ENCODE assay signal across 8 cellular contexts in the genomic region with DNA sequence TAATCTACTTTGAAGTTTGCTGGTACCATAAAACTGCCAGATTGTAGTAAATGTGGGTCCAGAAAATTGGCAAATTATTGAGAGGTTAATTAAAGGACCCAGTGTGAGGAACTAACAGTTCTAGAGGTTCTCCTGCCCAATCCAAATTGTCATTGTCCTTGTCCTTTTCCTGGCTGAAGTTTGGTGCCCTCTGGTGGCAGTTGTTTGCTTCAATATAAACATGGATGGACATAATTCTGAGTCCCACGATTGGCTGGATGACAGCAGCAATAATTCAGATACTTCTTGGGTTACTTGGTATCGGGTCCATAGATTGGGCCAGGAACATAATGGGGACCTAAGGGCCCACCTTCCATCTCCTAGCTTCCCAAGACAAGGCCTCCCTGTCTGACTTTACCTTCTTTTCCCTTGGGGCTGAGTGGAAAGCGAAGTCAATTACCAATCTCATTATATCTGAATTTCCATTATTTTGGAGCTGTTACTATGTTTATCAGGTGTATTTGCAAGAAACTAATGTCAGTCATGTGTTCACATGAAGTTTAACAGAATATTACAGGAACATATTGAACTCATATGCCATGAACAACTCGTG. TPM values are rescaled to one million over a fixed set of nuclear protein-coding genes. Genes with fewer than 3 reads are reported as not detected.
DNase-seq lines count a peak whose midpoint lies in the region; ATAC-seq and TF ChIP-seq lines count a peak whose summit lies in the region.

No MANE protein-coding gene starts in this region.

- TF ChIP-seq EP300 in ovary (IDR thresholded peaks at IDR 0.05), result no peak

- intact Hi-C loops in ovary (cut with DNase I), result loop anchor here in 1 of 4 donors (10.0 kb wide), 2 partner anchors 124 to 284 kb away; no protein-coding TSS in a partner anchor

- ATAC-seq in activated T-cell treated with anti-CD3 and anti-CD28 coated beads, Interleukin-2, amount 50 U/mL, for 4 hours, result no peak
- ATAC-seq in HG03442 (IDR thresholded peaks at IDR 0.05; ENCODE audit: unreplicated experiment), result no peak
- ATAC-seq in GM21367 (IDR thresholded peaks at IDR 0.05; ENCODE audit: unreplicated experiment), result no peak

- H3K9me3 Mint-ChIP-seq in IgD-negative memory B cell, result no peaks in the 10 kb centered on the region
- no peaks in the 10 kb centered on the region for H3K9me3 Mint-ChIP-seq in activated T-cell treated with anti-CD3 and anti-CD28 coated beads, Interleukin-2, amount 50 U/mL, for 4 hours

- peaks cover 10 to 20% (median 11%) of the 10 kb centered on the region in 3 donors for H3K4me1 Mint-ChIP-seq in IgD-negative memory B cell
- peaks cover 49% of the 10 kb centered on the region for H3K4me1 Mint-ChIP-seq in activated T-cell treated with anti-CD3 and anti-CD28 coated beads, Interleukin-2, amount 50 U/mL, for 4 hours (ENCODE audit: low read depth)

- H3K9me3 ChIP-seq in ovary, result no peaks in the 10 kb centered on the region

- H3K27me3 Mint-ChIP-seq in IgD-negative memory B cell, result no peaks in the 10 kb centered on the region
- H3K27me3 Mint-ChIP-seq in activated T-cell treated with anti-CD3 and anti-CD28 coated beads, Interleukin-2, amount 50 U/mL, for 4 hours (ENCODE audit: low read depth), result no peaks in the 10 kb centered on the region

- peaks cover 13% of the 10 kb centered on the region for H3K36me3 Mint-ChIP-seq in IgD-negative memory B cell
- H3K36me3 Mint-ChIP-seq in activated T-cell treated with anti-CD3 and anti-CD28 coated beads, Interleukin-2, amount 50 U/mL, for 4 hours (ENCODE audit: insufficient read depth), result peaks cover 53% of the 10 kb centered on the region

- H3K27me3 ChIP-seq in ovary, result no peaks in the 10 kb centered on the region

- H3K4me1 ChIP-seq in ovary (ENCODE audit: insufficient read depth), result no peaks in the 10 kb centered on the region

- WGBS in ovary, 3 donors, result 64 to 75% (median 67%) methylated on average over 4 of the region's 4 CpGs

- H3K36me3 ChIP-seq in ovary, result no peaks in the 10 kb centered on the region

- no peak overlapping the region for H3K4me3 Mint-ChIP-seq in IgD-negative memory B cell
- H3K4me3 Mint-ChIP-seq in activated T-cell treated with anti-CD3 and anti-CD28 coated beads, Interleukin-2, amount 50 U/mL, for 4 hours, result no peak overlapping the region

- peak; percentile 66 for DNase-seq in COLO668 (lab: John Stamatoyannopoulos, UW; ENCODE audit: unreplicated experiment)
- DNase-seq in OCI-M2 (lab: John Stamatoyannopoulos, UW; ENCODE audit: unreplicated experiment), result peak; percentile 48
- peak; percentile 56 for DNase-seq in activated T-cell treated with anti-CD3 and anti-CD28 coated beads, Interleukin-2, amount 50 U/mL, for 4 hours
- peak; percentile 78 for DNase-seq in fibroblast of the aortic adventitia (ENCODE audit: low read depth)
- peak in 3 of 5 donors; percentile 19 to 55 (median 45) for DNase-seq in ovary

- no peak overlapping the region for H3K27ac ChIP-seq in ovary

- TF ChIP-seq CTCF in fibroblast of the aortic adventitia (IDR thresholded peaks at IDR 0.05; ENCODE audit: insufficient read depth, low read length) (peak; percentile 77), ovary (IDR thresholded peaks at IDR 0.05) (peak in 2 of 3 donors; percentile 19 to 39)

- peak overlapping the region in 2 of 3 donors; percentile 15 to 85 for H3K27ac Mint-ChIP-seq in IgD-negative memory B cell

- H3K4me3 ChIP-seq in fibroblast of the aortic adventitia (ENCODE audit: low read depth, low read length) (no peak overlapping the region), ovary (no peak overlapping the region)

- TF ChIP-seq POLR2A in ovary (IDR thresholded peaks at IDR 0.05), result no peak

RNA-seq across cellular contexts. Expression of a gene that starts 33.8 kb away (rescaled TPM):
- polyA plus RNA-seq in IgD-negative memory B cell, result 8.6 TPM
- 1 to 10 TPM; 8.1 to 8.9 (median 8.4) TPM for total RNA-seq in activated T-cell treated with anti-CD3 and anti-CD28 coated beads, Interleukin-2, amount 50 U/mL, for 4 hours
- total RNA-seq in fibroblast of the aortic adventitia (ENCODE audit: low replicate concordance), result 8.0 and 13.9 TPM in 2 replicates
- total RNA-seq in ovary, result 10 to 100 TPM; 13.6 to 30.0 (median 22.5) TPM
- polyA plus RNA-seq in ovary, result 10 to 100 TPM; 13.3 to 39.1 TPM

RNA-seq across cellular contexts. Expression of a gene that starts 48.3 kb away (rescaled TPM):
- polyA plus RNA-seq in IgD-negative memory B cell (154 TPM), ovary (100 to 1,000 TPM in 1 of 2 donors, 10 to 100 TPM in 1; 87.5 to 114 TPM)
- 100 to 1,000 TPM; 126 to 134 (median 129) TPM for total RNA-seq in activated T-cell treated with anti-CD3 and anti-CD28 coated beads, Interleukin-2, amount 50 U/mL, for 4 hours
- total RNA-seq in fibroblast of the aortic adventitia (ENCODE audit: low replicate concordance) (55.5 and 96.3 TPM in 2 replicates), ovary (100 to 1,000 TPM in 5 of 7 donors, 10 to 100 TPM in 2; 85.8 to 130 (median 116) TPM)
